8 cellular contexts compared by ENCODE assay signal in the genomic region with DNA sequence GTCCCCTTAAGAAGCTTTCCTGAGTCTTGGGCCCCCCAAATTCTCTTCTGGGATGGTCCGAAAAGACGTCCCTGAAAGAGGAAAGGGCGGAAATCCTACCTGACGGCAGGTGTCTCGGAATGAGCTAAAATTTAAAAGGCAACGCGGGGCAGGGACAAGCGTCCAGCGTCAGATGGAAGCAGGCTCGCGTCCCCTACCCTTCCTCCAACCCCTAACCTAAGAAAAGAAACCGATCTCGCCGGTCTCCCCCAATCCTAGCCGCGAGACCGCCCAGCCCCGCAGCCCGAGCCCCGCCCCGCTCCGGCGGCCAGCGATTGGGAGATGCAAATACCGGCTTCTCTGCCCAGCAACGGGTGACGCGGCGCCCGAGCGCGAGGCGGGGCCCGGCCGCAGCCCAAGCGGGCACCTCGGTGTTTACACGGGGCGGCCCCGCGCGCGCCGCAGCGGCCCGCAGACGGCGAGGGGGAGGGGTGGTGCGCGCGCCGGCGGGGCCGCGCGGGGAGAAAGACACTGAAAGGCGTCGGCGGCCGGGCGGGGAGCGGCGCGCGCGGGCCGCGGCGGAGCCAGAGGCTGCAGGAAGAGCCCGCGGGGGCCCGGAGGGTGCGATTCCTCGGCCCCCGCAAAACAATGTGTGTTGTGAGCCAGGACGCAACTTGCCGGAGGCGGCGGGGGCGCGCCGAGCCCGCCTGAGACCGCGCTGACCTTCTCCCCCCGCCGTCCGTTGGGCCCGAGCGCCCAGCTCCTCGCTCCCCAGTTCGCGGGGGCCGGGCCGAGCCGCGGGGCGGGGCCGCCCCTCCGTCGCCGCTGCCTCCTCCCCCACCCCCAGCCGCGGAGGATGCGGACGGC. TPM values are rescaled to one million over a fixed set of nuclear protein-coding genes. Genes with fewer than 3 reads are reported as not detected.
DNase-seq lines count a peak whose midpoint lies in the region; ATAC-seq and TF ChIP-seq lines count a peak whose summit lies in the region.

A gene (plus strand): TSS at position 510 of the 846 bp plus-strand sequence. CDS start 373 bp downstream, outside the sequence.

- peak; percentile 11; the same call in 1 of the 2 replicates for TF ChIP-seq EP300 in Ishikawa (IDR thresholded peaks at IDR 0.05; ENCODE audit: borderline replicate concordance)

- no peak for TF ChIP-seq RAD21 in Ishikawa (IDR thresholded peaks at IDR 0.05; ENCODE audit: low read depth)

- ATAC-seq in GM21619 (IDR thresholded peaks at IDR 0.05; ENCODE audit: unreplicated experiment) (peak; percentile 69), mucosa of descending colon (peak; percentile 84)

- peak within 1 kb of the TSS; percentile 28 for H3K4me3 ChIP-seq in mucosa of descending colon

- no peaks in the 10 kb centered on the region for H3K36me3 ChIP-seq in mucosa of descending colon (ENCODE audit: low read depth)

- no peaks in the 10 kb centered on the region for H3K9me3 ChIP-seq in mucosa of descending colon

- H3K27ac ChIP-seq in epithelial cell of prostate = peak within 1 kb of the TSS; percentile 89

- DNase-seq in DMS153 treated with DMSO at 0.1 percent for 48 hours (lab: John Stamatoyannopoulos, UW; ENCODE audit: unreplicated experiment) (peak; percentile 91), OCI-M1 (lab: John Stamatoyannopoulos, UW) (peak; percentile 99), activated T-cell treated with anti-CD3 and anti-CD28 coated beads for 48 hours (ENCODE audit: low read depth) (peak; percentile 98), epithelial cell of prostate (ENCODE audit: low read depth, low spot score) (peak; percentile 60), mucosa of descending colon (peak; percentile 98 to 99 (median 99))
- peak; percentile 99 for DNase-seq in stimulated activated CD8-positive, alpha-beta memory T cell treated with anti-CD3 and anti-CD28 coated beads, Interleukin-4, amount 100 ng/mL, for 24 hours (ENCODE audit: low read depth)

- no peak for TF ChIP-seq CTCF in mucosa of descending colon (IDR thresholded peaks at IDR 0.05)

- H3K4me1 ChIP-seq in mucosa of descending colon (ENCODE audit: low read depth) = peaks cover 25% of the 10 kb centered on the region

- intact Hi-C loops in mucosa of descending colon (cut with DNase I, micrococcal nuclease) = no loop called here

TF ChIP-seq in Ishikawa, 13 proteins besides CTCF, POLR2A, EP300 and RAD21:
- peak; percentile 29; the same call in 1 of the 2 replicates for TF ChIP-seq ZBTB7A (IDR thresholded peaks at IDR 0.05; ENCODE audit: low read depth)
- no peak for TF ChIP-seq CEBPB (IDR thresholded peaks at IDR 0.05)
- no peak for TF ChIP-seq YY1 (IDR thresholded peaks at IDR 0.05; ENCODE audit: low read depth)
- peak; percentile 89 for TF ChIP-seq CREB1 (IDR thresholded peaks at IDR 0.05; ENCODE audit: low read depth)
- TF ChIP-seq TAF1 (IDR thresholded peaks at IDR 0.05; ENCODE audit: low read depth) = peak; percentile 20; the same call in 1 of the 2 replicates
- no peak for TF ChIP-seq TEAD4 (IDR thresholded peaks at IDR 0.05)
- no peak; the same call in 1 of the 2 replicates for TF ChIP-seq NFIC (IDR thresholded peaks at IDR 0.05)
- TF ChIP-seq, protein P1, sequence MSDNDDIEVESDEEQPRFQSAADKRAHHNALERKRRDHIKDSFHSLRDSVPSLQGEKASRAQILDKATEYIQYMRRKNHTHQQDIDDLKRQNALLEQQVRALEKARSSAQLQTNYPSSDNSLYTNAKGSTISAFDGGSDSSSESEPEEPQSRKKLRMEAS (IDR thresholded peaks at IDR 0.05) = no peak; the same call in 1 of the 2 replicates
- TF ChIP-seq, protein P2, sequence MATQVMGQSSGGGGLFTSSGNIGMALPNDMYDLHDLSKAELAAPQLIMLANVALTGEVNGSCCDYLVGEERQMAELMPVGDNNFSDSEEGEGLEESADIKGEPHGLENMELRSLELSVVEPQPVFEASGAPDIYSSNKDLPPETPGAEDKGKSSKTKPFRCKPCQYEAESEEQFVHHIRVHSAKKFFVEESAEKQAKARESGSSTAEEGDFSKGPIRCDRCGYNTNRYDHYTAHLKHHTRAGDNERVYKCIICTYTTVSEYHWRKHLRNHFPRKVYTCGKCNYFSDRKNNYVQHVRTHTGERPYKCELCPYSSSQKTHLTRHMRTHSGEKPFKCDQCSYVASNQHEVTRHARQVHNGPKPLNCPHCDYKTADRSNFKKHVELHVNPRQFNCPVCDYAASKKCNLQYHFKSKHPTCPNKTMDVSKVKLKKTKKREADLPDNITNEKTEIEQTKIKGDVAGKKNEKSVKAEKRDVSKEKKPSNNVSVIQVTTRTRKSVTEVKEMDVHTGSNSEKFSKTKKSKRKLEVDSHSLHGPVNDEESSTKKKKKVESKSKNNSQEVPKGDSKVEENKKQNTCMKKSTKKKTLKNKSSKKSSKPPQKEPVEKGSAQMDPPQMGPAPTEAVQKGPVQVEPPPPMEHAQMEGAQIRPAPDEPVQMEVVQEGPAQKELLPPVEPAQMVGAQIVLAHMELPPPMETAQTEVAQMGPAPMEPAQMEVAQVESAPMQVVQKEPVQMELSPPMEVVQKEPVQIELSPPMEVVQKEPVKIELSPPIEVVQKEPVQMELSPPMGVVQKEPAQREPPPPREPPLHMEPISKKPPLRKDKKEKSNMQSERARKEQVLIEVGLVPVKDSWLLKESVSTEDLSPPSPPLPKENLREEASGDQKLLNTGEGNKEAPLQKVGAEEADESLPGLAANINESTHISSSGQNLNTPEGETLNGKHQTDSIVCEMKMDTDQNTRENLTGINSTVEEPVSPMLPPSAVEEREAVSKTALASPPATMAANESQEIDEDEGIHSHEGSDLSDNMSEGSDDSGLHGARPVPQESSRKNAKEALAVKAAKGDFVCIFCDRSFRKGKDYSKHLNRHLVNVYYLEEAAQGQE (IDR thresholded peaks at IDR 0.05; ENCODE audit: low read depth) = no peak
- peak; percentile 9; the same call in 1 of the 2 replicates for TF ChIP-seq TCF12 (IDR thresholded peaks at IDR 0.05; ENCODE audit: low read depth)
- TF ChIP-seq FOXM1 (IDR thresholded peaks at IDR 0.05; ENCODE audit: borderline replicate concordance, low read depth) = no peak
- TF ChIP-seq EGR1 (IDR thresholded peaks at IDR 0.05) = peak; percentile 60; the same call in 1 of the 2 replicates
- TF ChIP-seq, protein P3, sequence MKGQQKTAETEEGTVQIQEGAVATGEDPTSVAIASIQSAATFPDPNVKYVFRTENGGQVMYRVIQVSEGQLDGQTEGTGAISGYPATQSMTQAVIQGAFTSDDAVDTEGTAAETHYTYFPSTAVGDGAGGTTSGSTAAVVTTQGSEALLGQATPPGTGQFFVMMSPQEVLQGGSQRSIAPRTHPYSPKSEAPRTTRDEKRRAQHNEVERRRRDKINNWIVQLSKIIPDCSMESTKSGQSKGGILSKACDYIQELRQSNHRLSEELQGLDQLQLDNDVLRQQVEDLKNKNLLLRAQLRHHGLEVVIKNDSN (IDR thresholded peaks at IDR 0.05) = no peak
TF ChIP-seq in Ishikawa: peak in this region for 5.

RNA-seq across cellular contexts. Expression of the gene that starts here (rescaled TPM):
- 10 to 100 TPM in 1 of 3 donors, 1 to 10 TPM in 2; 3.9 to 24.0 (median 4.5) TPM for total RNA-seq in mucosa of descending colon

Comparison
In these comparisons a context has a peak if more than half of its experiments do, and no peak if none do; other contexts are left out.
1. Peak in every context shown above with its lines: DNase-seq, ATAC-seq, H3K4me3 ChIP-seq and H3K27ac ChIP-seq.